Comparison of ENCODE assay signal across 24 cellular contexts in the genomic region with DNA sequence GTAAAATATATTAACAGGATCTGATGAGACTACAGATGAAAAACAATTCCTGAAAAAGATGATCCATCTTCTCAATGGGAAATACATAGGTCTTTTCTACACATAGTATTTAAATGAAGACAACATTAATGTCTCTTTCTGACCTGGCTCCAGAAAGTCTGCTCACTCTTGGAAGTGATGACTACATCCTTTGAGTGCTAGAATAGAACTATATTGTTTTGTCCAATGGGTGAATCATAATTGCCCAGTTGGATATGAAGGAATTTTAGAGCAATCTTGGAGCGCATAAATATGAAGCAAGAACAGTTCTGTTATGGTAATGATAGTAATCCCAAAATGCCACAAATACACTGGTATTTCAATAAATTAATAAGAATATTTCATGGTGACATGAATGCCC.
DNase-seq lines count a peak whose midpoint lies in the region; ATAC-seq, FAIRE-seq and TF ChIP-seq lines count a peak whose summit lies in the region.
"Had no signal": no experiment of that assay in that cellular context is flagged by ENCODE, and none has a peak within 500 bp of the region (broad histone marks: within the 10 kb centered on the region; RNA-seq: fewer than 3 reads in every experiment).

No MANE protein-coding gene starts in this region.

- DNase-seq in AG08395 (ENCODE audit: low spot score) (peak; percentile 14), M059J (ENCODE audit: low read depth) (peak; percentile 64), fibroblast of mammary gland (ENCODE audit: low read depth) (peak; percentile 18), thoracic aorta (ENCODE audit: low spot score) (no peak), NCI-H146 treated with DMSO at 0.1 percent for 48 hours (lab: John Stamatoyannopoulos, UW; ENCODE audit: unreplicated experiment) (no peak), H54 (ENCODE audit: insufficient read length, low spot score) (no peak)
- DNase-seq: COR-L47, DMS 273 treated with DMSO at 0.1 percent for 48 hours, DND-41, GDM1, MV-4-11, NCI-H1417, NCI-H187 treated with DMSO at 0.1 percent for 48 hours, NCI-H345, NCI-H524 treated with DMSO at 0.1 percent for 48 hours, PC-3, SJCRH30, SW 1271 had no signal

- peaks cover 11 to 48% of the 10 kb centered on the region in 2 donors for H3K4me1 ChIP-seq in thoracic aorta (ENCODE audit: control insufficient read depth in 1 of 2, low read depth in 2 of 2)
- H3K4me1 ChIP-seq: SJCRH30 had no signal

- no peaks in the 10 kb centered on the region for H3K9me3 ChIP-seq in thoracic aorta
- H3K9me3 ChIP-seq: SJCRH30 had no signal

- H3K36me3 ChIP-seq in thoracic aorta, result no peaks in the 10 kb centered on the region
- H3K36me3 ChIP-seq: SJCRH30 had no signal

- no peak overlapping the region for H3K4me3 ChIP-seq in fibroblast of mammary gland (ENCODE audit: control insufficient read depth, low read depth, low read length)
- H3K4me3 ChIP-seq in thoracic aorta, result no peak overlapping the region
- H3K4me3 ChIP-seq: GM12878, GM23338, K562, SJCRH30 had no signal

- TF ChIP-seq CTCF in fibroblast of mammary gland (conservative IDR thresholded peaks at IDR 0.05; ENCODE audit: control insufficient read depth, insufficient read depth, low read depth, low read length), result no peak
- no peak for TF ChIP-seq CTCF in thoracic aorta (IDR thresholded peaks at IDR 0.05)

- no peak for ATAC-seq in thoracic aorta (ENCODE audit: insufficient number of reproducible peaks, low FRiP score, low read depth)
- ATAC-seq in GM21576 (IDR thresholded peaks at IDR 0.05; ENCODE audit: unreplicated experiment), result no peak
- ATAC-seq: GM12878, GM23338, HCT116, K562, PC-3 had no signal

- no peak for FAIRE-seq in H54 (lab: Jason Lieb, UNC)
- FAIRE-seq: GM12878, K562 had no signal

- no peak for TF ChIP-seq POLR2A in H54 (IDR thresholded peaks at IDR 0.05; ENCODE audit: low read depth, low read length)

- peak overlapping the region; percentile 80 to 86 for H3K27ac ChIP-seq in thoracic aorta
- H3K27ac ChIP-seq: RWPE1, SJCRH30 had no signal

- H3K27me3 ChIP-seq in thoracic aorta (replicated peaks; ENCODE audit: insufficient read depth), result no peaks in the 10 kb centered on the region
- H3K27me3 ChIP-seq: SJCRH30 had no signal

Comparison
In these comparisons a context has a peak if more than half of its experiments do, and no peak if none do; other contexts are left out.
1. DNase-seq: peak in AG08395 (single experiment), M059J (single experiment) and fibroblast of mammary gland (single experiment); none in thoracic aorta (single experiment), NCI-H146 treated with DMSO at 0.1 percent for 48 hours (single experiment) and H54 (single experiment).